Comparison of ENCODE assay signal across 25 cellular contexts in genomic region chr18:47574966-47575365, GRCh38.
DNase-seq lines count a peak whose midpoint lies in the region; ATAC-seq and TF ChIP-seq lines count a peak whose summit lies in the region.
"Had no signal": no experiment of that assay in that cellular context is flagged by ENCODE, and none has a peak within 500 bp of the region (broad histone marks: within the 10 kb centered on the region; RNA-seq: fewer than 3 reads in every experiment).

No MANE protein-coding gene starts in this region.

- no peak overlapping the region for H3K4me3 ChIP-seq in mucosa of descending colon
- H3K4me3 ChIP-seq: BLaER1, GM12878, GM23248 had no signal

- H3K4me3 Mint-ChIP-seq in activated naive CD8-positive, alpha-beta T cell treated with anti-CD3 and anti-CD28 coated beads, Interleukin-2, amount 50 U/mL, for 24 hours, result no peak overlapping the region
- H3K4me3 Mint-ChIP-seq: CD4-positive, alpha-beta T cell had no signal

- H3K4me1 ChIP-seq in mucosa of descending colon (ENCODE audit: low read depth), result no peaks in the 10 kb centered on the region
- H3K4me1 ChIP-seq: BLaER1, Caco-2 had no signal

- H3K27ac Mint-ChIP-seq in activated naive CD8-positive, alpha-beta T cell treated with anti-CD3 and anti-CD28 coated beads, Interleukin-2, amount 50 U/mL, for 24 hours, result no peak overlapping the region
- H3K27ac Mint-ChIP-seq: CD4-positive, alpha-beta T cell had no signal

- intact Hi-C loops in mucosa of descending colon (cut with DNase I, micrococcal nuclease), result no loop called here

- no peaks in the 10 kb centered on the region for H3K36me3 ChIP-seq in mucosa of descending colon (ENCODE audit: low read depth)
- H3K36me3 ChIP-seq: BLaER1 had no signal

- H3K27me3 Mint-ChIP-seq in activated naive CD8-positive, alpha-beta T cell treated with anti-CD3 and anti-CD28 coated beads, Interleukin-2, amount 50 U/mL, for 24 hours, result peaks cover 6% of the 10 kb centered on the region

- H3K9me3 Mint-ChIP-seq in activated naive CD8-positive, alpha-beta T cell treated with anti-CD3 and anti-CD28 coated beads, Interleukin-2, amount 50 U/mL, for 24 hours, result no peaks in the 10 kb centered on the region
- H3K9me3 Mint-ChIP-seq: CD4-positive, alpha-beta T cell had no signal

- DNase-seq in NCI-H1092 treated with DMSO at 0.1 percent for 48 hours (lab: John Stamatoyannopoulos, UW), result peak; percentile 64
- DNase-seq in NCI-H1092 (lab: John Stamatoyannopoulos, UW), result no peak
- peak; percentile 34 to 59 for DNase-seq in NCI-H1930 (lab: John Stamatoyannopoulos, UW)
- DNase-seq in NCI-H345 treated with DMSO at 0.1 percent for 48 hours (lab: John Stamatoyannopoulos, UW; ENCODE audit: unreplicated experiment), result peak; percentile 32
- no peak for DNase-seq in mucosa of descending colon
- DNase-seq in activated naive CD8-positive, alpha-beta T cell treated with anti-CD3 and anti-CD28 coated beads, Interleukin-2, amount 50 U/mL, for 24 hours, result no peak
- DNase-seq in GM13977 (ENCODE audit: low spot score), result no peak
- DNase-seq in NCI-H1694 (lab: John Stamatoyannopoulos, UW), result no peak
- DNase-seq: ACHN; CD4-positive, alpha-beta T cell; DND-41; GM23248; IMR-90; NCI-H2171; NCI-H446; NCI-H526; NK-92 treated with Interleukin-12 subunit alpha and Interleukin-12 subunit beta, amount 100 ng/mL, for 24 hours; SIG-M5; SK-N-SH; T-helper 2 cell had no signal

- in situ Hi-C loops in GM13977 (cut with MboI; ENCODE audit: low pct_unique_long_range_greater_than_20kb, low sequenced_read_pairs, unreplicated experiment), result no loop called here

- peak; percentile 51 for ATAC-seq in mucosa of descending colon
- ATAC-seq in activated naive CD8-positive, alpha-beta T cell treated with anti-CD3 and anti-CD28 coated beads, Interleukin-2, amount 50 U/mL, for 24 hours, result no peak
- ATAC-seq: GM12878, HCT116, Panc1 had no signal

- TF ChIP-seq CTCF in mucosa of descending colon (IDR thresholded peaks at IDR 0.05) (no peak), GM13977 (IDR thresholded peaks at IDR 0.05; ENCODE audit: extremely low read depth, insufficient read depth, missing control alignments) (no peak)

- no peaks in the 10 kb centered on the region for H3K4me1 Mint-ChIP-seq in activated naive CD8-positive, alpha-beta T cell treated with anti-CD3 and anti-CD28 coated beads, Interleukin-2, amount 50 U/mL, for 24 hours

- no peaks in the 10 kb centered on the region for H3K36me3 Mint-ChIP-seq in activated naive CD8-positive, alpha-beta T cell treated with anti-CD3 and anti-CD28 coated beads, Interleukin-2, amount 50 U/mL, for 24 hours (ENCODE audit: low read depth)

- no peaks in the 10 kb centered on the region for H3K9me3 ChIP-seq in mucosa of descending colon
- H3K9me3 ChIP-seq: BLaER1, Caco-2, SK-N-SH had no signal

Comparison
In these comparisons a context has a peak if more than half of its experiments do, and no peak if none do; other contexts are left out.
1. DNase-seq: peak in NCI-H1092 treated with DMSO at 0.1 percent for 48 hours (single experiment), NCI-H1930 (2 of 2) and NCI-H345 treated with DMSO at 0.1 percent for 48 hours (single experiment); none in NCI-H1092 (single experiment), mucosa of descending colon (0 of 3), activated naive CD8-positive, alpha-beta T cell treated with anti-CD3 and anti-CD28 coated beads, Interleukin-2, amount 50 U/mL, for 24 hours (single experiment), GM13977 (single experiment) and NCI-H1694 (single experiment).